In the genomic region with DNA sequence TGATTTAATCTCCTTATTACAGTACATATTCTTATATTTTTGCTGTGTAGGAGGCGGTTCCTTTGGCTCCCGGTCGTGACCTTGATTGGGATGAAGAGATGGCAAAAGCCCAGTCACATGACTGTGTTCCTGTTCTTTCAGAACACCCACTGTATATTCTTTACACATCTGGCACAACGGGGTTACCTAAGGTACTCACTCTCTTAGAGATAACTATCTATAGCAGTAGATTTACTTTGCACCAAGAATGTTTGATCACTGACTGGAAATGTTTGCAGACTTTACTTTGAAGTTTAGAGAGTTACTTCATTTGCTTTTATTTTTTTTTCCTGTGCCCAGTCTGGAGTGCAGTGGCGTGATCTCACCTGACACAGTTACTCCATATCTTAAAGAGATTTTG, we compare ENCODE assay signal across 17 cellular contexts.
A peak's percentile ranks its signal among the peaks of the same experiment; 100 is the strongest.
DNase-seq lines count a peak whose midpoint lies in the region; ATAC-seq and TF ChIP-seq lines count a peak whose summit lies in the region.
"Had no signal": no experiment of that assay in that cellular context is flagged by ENCODE, and none has a peak within 500 bp of the region (broad histone marks: within the 10 kb centered on the region; RNA-seq: fewer than 3 reads in every experiment).

No MANE protein-coding gene starts in this region.

- no peaks in the 10 kb centered on the region for H3K9me3 ChIP-seq in left lung
- H3K9me3 ChIP-seq: SK-N-SH had no signal

- no peak overlapping the region for H3K27ac Mint-ChIP-seq in type B pancreatic cell
- H3K27ac Mint-ChIP-seq: CD8-positive, alpha-beta T cell; IgD-negative memory B cell had no signal

- H3K4me1 Mint-ChIP-seq in type B pancreatic cell (ENCODE audit: unreplicated experiment), result peaks cover 27% of the 10 kb centered on the region
- H3K4me1 Mint-ChIP-seq: IgD-negative memory B cell had no signal

- no peaks in the 10 kb centered on the region for H3K79me1 ChIP-seq in mesendoderm (ENCODE audit: low read length)

- peak overlapping the region; percentile 77 for H3K27ac ChIP-seq in VCaP
- H3K27ac ChIP-seq in left lung, result peak overlapping the region in 1 of 2 donors; percentile 42
- no peak overlapping the region for H3K27ac ChIP-seq in mesendoderm (ENCODE audit: low read depth, low read length)

- H3K36me3 ChIP-seq in left lung (no peaks in the 10 kb centered on the region), mesendoderm (ENCODE audit: control insufficient read depth, insufficient read depth, low read length) (no peaks in the 10 kb centered on the region)

- TF ChIP-seq CTCF in VCaP (conservative IDR thresholded peaks at IDR 0.05), result no peak
- TF ChIP-seq CTCF in left lung (IDR thresholded peaks at IDR 0.05), result no peak
- TF ChIP-seq CTCF in type B pancreatic cell (conservative IDR thresholded peaks at IDR 0.05), result no peak

- H4K8ac ChIP-seq in mesendoderm (ENCODE audit: low read depth, low read length), result no peak overlapping the region

- no peak overlapping the region for H3K4me3 ChIP-seq in left lung
- H3K4me3 ChIP-seq in mesendoderm (ENCODE audit: low read length), result no peak overlapping the region

- ATAC-seq in left lung (peak; percentile 83), HG03354 (IDR thresholded peaks at IDR 0.05; ENCODE audit: poor library complexity, severe bottlenecking, unreplicated experiment) (no peak)
- ATAC-seq: CD8-positive, alpha-beta T cell had no signal

- DNase-seq in HuH-7.5 (ENCODE audit: low spot score) (peak; percentile 62), left lung (peak in 1 of 2 donors; percentile 44), type B pancreatic cell (ENCODE audit: extremely low spot score, unreplicated experiment) (no peak), amniotic stem cell (lab: John Stamatoyannopoulos, UW) (no peak), mesendoderm (no peak)
- DNase-seq: CD8-positive, alpha-beta T cell; DMS153; H7; NCI-H1417 treated with DMSO at 0.1 percent for 48 hours; NCI-H2029 treated with DMSO at 0.1 percent for 48 hours; NCI-H2227 treated with DMSO at 0.1 percent for 48 hours; NCI-H526 treated with DMSO at 0.1 percent for 48 hours; NK-92 treated with Interleukin-12 subunit alpha and Interleukin-12 subunit beta, amount 100 ng/mL, for 24 hours; SK-N-SH had no signal

- H3K56ac ChIP-seq in mesendoderm (ENCODE audit: low read length), result no peak overlapping the region

- intact Hi-C loops in left lung (cut with DNase I), result no loop called here

- no peaks in the 10 kb centered on the region for H3K27me3 Mint-ChIP-seq in type B pancreatic cell
- H3K27me3 Mint-ChIP-seq: IgD-negative memory B cell had no signal

- H3K23ac ChIP-seq in mesendoderm (ENCODE audit: low read length), result no peak overlapping the region

- H3K36me3 Mint-ChIP-seq in type B pancreatic cell, result peaks cover 3% of the 10 kb centered on the region
- H3K36me3 Mint-ChIP-seq: CD8-positive, alpha-beta T cell; IgD-negative memory B cell had no signal

- no peaks in the 10 kb centered on the region for H3K27me3 ChIP-seq in left lung
- H3K27me3 ChIP-seq in mesendoderm (ENCODE audit: insufficient read depth, low read length, poor library complexity), result no peaks in the 10 kb centered on the region

- no peak overlapping the region for H2AK5ac ChIP-seq in mesendoderm (ENCODE audit: low read length)

- no peaks in the 10 kb centered on the region for H3K9me3 Mint-ChIP-seq in type B pancreatic cell
- H3K9me3 Mint-ChIP-seq: CD8-positive, alpha-beta T cell had no signal

- no peak overlapping the region for H3K9ac ChIP-seq in mesendoderm (ENCODE audit: low read length)
- H3K9ac ChIP-seq: SK-N-SH had no signal

- no peak overlapping the region for H3K4me2 ChIP-seq in mesendoderm (ENCODE audit: low read length)
- H3K4me2 ChIP-seq: SK-N-SH had no signal

- no peak overlapping the region for H2BK120ac ChIP-seq in mesendoderm (ENCODE audit: low read depth, low read length)

- no peak overlapping the region for H2BK5ac ChIP-seq in mesendoderm (ENCODE audit: low read length)

- no peak overlapping the region for H3K4ac ChIP-seq in mesendoderm (ENCODE audit: low read depth, low read length)

- H2BK15ac ChIP-seq in mesendoderm (replicated peaks; ENCODE audit: low read depth), result no peak overlapping the region

- WGBS in mesendoderm (ENCODE audit: extremely low coverage, insufficient coverage, low lambda C conversion rate), result no CpG with 5 or more reads among the region's 5 CpGs

- no peaks in the 10 kb centered on the region for H3K4me1 ChIP-seq in left lung
- H3K4me1 ChIP-seq in mesendoderm (ENCODE audit: control insufficient read depth, low read depth, low read length), result no peaks in the 10 kb centered on the region

- no peak overlapping the region for H3K18ac ChIP-seq in mesendoderm (ENCODE audit: low read length)

- H4K5ac ChIP-seq in mesendoderm (ENCODE audit: low read length), result no peak overlapping the region

- H3K79me2 ChIP-seq in mesendoderm (ENCODE audit: control insufficient read depth, insufficient read depth, low read length), result no peaks in the 10 kb centered on the region

- H3K4me3 Mint-ChIP-seq in type B pancreatic cell, result peak overlapping the region; percentile 20
- H3K4me3 Mint-ChIP-seq: CD8-positive, alpha-beta T cell; IgD-negative memory B cell had no signal
